ENCODE assay signal across 22 cellular contexts in the genomic region with DNA sequence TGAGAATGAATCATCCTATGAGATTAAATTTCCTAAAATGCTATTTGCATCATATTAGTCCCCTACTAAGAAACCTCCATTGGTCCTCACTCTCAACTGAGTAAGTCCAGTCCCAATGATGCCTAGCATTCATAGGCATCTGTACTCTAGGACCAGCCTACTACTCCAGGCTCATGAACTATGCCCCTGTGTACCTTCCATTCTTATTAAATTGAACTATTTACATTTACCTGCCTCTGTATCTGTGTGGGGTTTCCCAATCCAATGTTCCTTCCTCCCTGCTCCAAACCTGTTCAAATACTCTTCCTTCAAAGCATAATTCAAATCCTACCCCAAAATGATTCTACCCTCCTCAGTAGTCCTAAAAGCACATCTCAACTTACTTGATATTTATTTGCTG. TPM values are rescaled to one million over a fixed set of nuclear protein-coding genes. Genes with fewer than 3 reads are reported as not detected.
DNase-seq lines count a peak whose midpoint lies in the region; ATAC-seq and TF ChIP-seq lines count a peak whose summit lies in the region.
"Had no signal": no experiment of that assay in that cellular context is flagged by ENCODE, and none has a peak within 500 bp of the region (broad histone marks: within the 10 kb centered on the region; RNA-seq: fewer than 3 reads in every experiment).

No MANE protein-coding gene starts in this region.

- no peaks in the 10 kb centered on the region for H3F3A ChIP-seq in DOHH2 (ENCODE audit: control insufficient read depth, insufficient read depth)

- ATAC-seq in activated T-helper 17 cell treated with anti-CD3 and anti-CD28 coated beads, Interleukin-2, amount 50 U/mL, for 72 hours (replicated peaks), result no peak
- ATAC-seq in heart right ventricle, result no peak
- ATAC-seq in sciatic nerve, result no peak
- ATAC-seq: heart left ventricle; left lung; stimulated activated naive CD8-positive, alpha-beta T cell treated with anti-CD3 and anti-CD28 coated beads, Interleukin-15, Interleukin-2, amounts not matched to agents 100 U/mL and 50 U/mL, for 24 hours; T-cell had no signal

- H3K9me2 ChIP-seq in DOHH2 (replicated peaks; ENCODE audit: control insufficient read depth, low read length), result no peaks in the 10 kb centered on the region

- H3K9ac ChIP-seq in BLaER1, result no peak overlapping the region
- H3K9ac ChIP-seq: neural progenitor cell had no signal

- H3K27ac ChIP-seq in BLaER1 (no peak overlapping the region), DOHH2 (ENCODE audit: low read depth, low read length) (no peak overlapping the region), heart right ventricle (no peak overlapping the region)
- H3K27ac ChIP-seq: heart left ventricle, left lung, neural progenitor cell, tibial artery had no signal

- H3K79me2 ChIP-seq in DOHH2 (ENCODE audit: control insufficient read depth, low read length), result peaks cover 85% of the 10 kb centered on the region

- peaks cover 16% of the 10 kb centered on the region for H3K36me3 Mint-ChIP-seq in activated T-helper 17 cell treated with anti-CD3 and anti-CD28 coated beads, Interleukin-2, amount 50 U/mL, for 72 hours (ENCODE audit: low read depth)
- no peaks in the 10 kb centered on the region for H3K36me3 Mint-ChIP-seq in mesothelial cell of epicardium
- H3K36me3 Mint-ChIP-seq in endothelial cell (ENCODE audit: low read depth, unreplicated experiment), result peaks cover 7% of the 10 kb centered on the region

- no peak overlapping the region for H3K4me3 ChIP-seq in BLaER1
- no peak overlapping the region for H3K4me3 ChIP-seq in DOHH2 (ENCODE audit: low read length)
- no peak overlapping the region for H3K4me3 ChIP-seq in heart right ventricle
- H3K4me3 ChIP-seq: heart left ventricle, left lung, neural progenitor cell, tibial artery had no signal

- peak overlapping the region; percentile 87 for H3K4me3 Mint-ChIP-seq in activated T-helper 17 cell treated with anti-CD3 and anti-CD28 coated beads, Interleukin-2, amount 50 U/mL, for 72 hours
- no peak overlapping the region for H3K4me3 Mint-ChIP-seq in mesothelial cell of epicardium
- no peak overlapping the region for H3K4me3 Mint-ChIP-seq in endothelial cell (ENCODE audit: unreplicated experiment)
- H3K4me3 Mint-ChIP-seq: neural progenitor cell had no signal

- DNase-seq in mesothelial cell of epicardium (ENCODE audit: low spot score in 2 of 2, unreplicated experiment in 2 of 2) (no peak), posterior cingulate gyrus (no peak), heart right ventricle (no peak), endothelial cell (ENCODE audit: low spot score) (no peak), sciatic nerve (ENCODE audit: low spot score) (no peak)
- DNase-seq: activated CD4-positive, alpha-beta T cell treated with anti-CD3 and anti-CD28 coated beads, Interleukin-2, amount 50 U/mL, for 1 hour; activated effector memory CD4-positive, alpha-beta T cell treated with Interleukin-2 at 50 U/mL for 16 hours; central memory CD4-positive, alpha-beta T cell; COR-L47; heart left ventricle; left lung; NCI-H1105; NCI-H2029 treated with DMSO at 0.1 percent for 48 hours; SHP77 treated with DMSO at 0.1 percent for 48 hours; stimulated activated CD4-positive, alpha-beta T cell treated with anti-CD3 and anti-CD28 coated beads, Interleukin-4, amount 100 ng/mL, for 1 hour; stimulated activated naive CD8-positive, alpha-beta T cell treated with anti-CD3 and anti-CD28 coated beads, Interleukin-15, Interleukin-2, amounts not matched to agents 100 U/mL and 50 U/mL, for 24 hours; T-cell; tibial artery had no signal

- H3K36me3 ChIP-seq in BLaER1, result no peaks in the 10 kb centered on the region
- peaks cover 22% of the 10 kb centered on the region; the same call in 1 of the 2 replicates for H3K36me3 ChIP-seq in DOHH2 (ENCODE audit: control insufficient read depth, low read length)
- no peaks in the 10 kb centered on the region for H3K36me3 ChIP-seq in heart right ventricle
- H3K36me3 ChIP-seq: heart left ventricle, left lung, neural progenitor cell, tibial artery had no signal

- H3K4me1 ChIP-seq in BLaER1, result peaks cover 27% of the 10 kb centered on the region
- H3K4me1 ChIP-seq in DOHH2 (ENCODE audit: control insufficient read depth, low read length), result peaks cover 36% of the 10 kb centered on the region
- peaks cover 0 to 50% (median 28%) of the 10 kb centered on the region in 9 donors for H3K4me1 ChIP-seq in heart right ventricle

- TF ChIP-seq CTCF in DOHH2 (IDR thresholded peaks at IDR 0.05; ENCODE audit: low read depth, low read length, poor library complexity, severe bottlenecking), result no peak
- TF ChIP-seq CTCF in mesothelial cell of epicardium (IDR thresholded peaks at IDR 0.05; ENCODE audit: unreplicated experiment), result no peak
- no peak for TF ChIP-seq CTCF in heart right ventricle (IDR thresholded peaks at IDR 0.05)
- TF ChIP-seq CTCF in endothelial cell (IDR thresholded peaks at IDR 0.05; ENCODE audit: unreplicated experiment), result no peak

- H3K9me3 ChIP-seq in BLaER1 (no peaks in the 10 kb centered on the region), DOHH2 (ENCODE audit: control insufficient read depth, insufficient read depth, low read length) (no peaks in the 10 kb centered on the region), heart right ventricle (no peaks in the 10 kb centered on the region)
- H3K9me3 ChIP-seq: heart left ventricle, left lung, tibial artery had no signal

- H3K9me3 Mint-ChIP-seq in activated T-helper 17 cell treated with anti-CD3 and anti-CD28 coated beads, Interleukin-2, amount 50 U/mL, for 72 hours, result no peaks in the 10 kb centered on the region
- H3K9me3 Mint-ChIP-seq in mesothelial cell of epicardium (no peaks in the 10 kb centered on the region), endothelial cell (ENCODE audit: unreplicated experiment) (no peaks in the 10 kb centered on the region)
- H3K9me3 Mint-ChIP-seq: neural progenitor cell, T-cell had no signal

- no peaks in the 10 kb centered on the region for H3K27me3 Mint-ChIP-seq in activated T-helper 17 cell treated with anti-CD3 and anti-CD28 coated beads, Interleukin-2, amount 50 U/mL, for 72 hours
- H3K27me3 Mint-ChIP-seq in mesothelial cell of epicardium (ENCODE audit: low read depth), result no peaks in the 10 kb centered on the region
- H3K27me3 Mint-ChIP-seq in endothelial cell (ENCODE audit: unreplicated experiment), result peaks cover 14% of the 10 kb centered on the region
- H3K27me3 Mint-ChIP-seq: T-cell had no signal

- peaks cover 41% of the 10 kb centered on the region for H3K4me1 Mint-ChIP-seq in activated T-helper 17 cell treated with anti-CD3 and anti-CD28 coated beads, Interleukin-2, amount 50 U/mL, for 72 hours
- H3K4me1 Mint-ChIP-seq in mesothelial cell of epicardium (peaks cover 35% of the 10 kb centered on the region), endothelial cell (ENCODE audit: unreplicated experiment) (peaks cover 22% of the 10 kb centered on the region)

- H3K27me3 ChIP-seq in BLaER1 (no peaks in the 10 kb centered on the region), DOHH2 (ENCODE audit: control insufficient read depth, low read length) (no peaks in the 10 kb centered on the region), heart right ventricle (no peaks in the 10 kb centered on the region)
- H3K27me3 ChIP-seq: heart left ventricle, left lung, neural progenitor cell, tibial artery had no signal

- H3K27ac Mint-ChIP-seq in activated T-helper 17 cell treated with anti-CD3 and anti-CD28 coated beads, Interleukin-2, amount 50 U/mL, for 72 hours, result no peak overlapping the region
- H3K27ac Mint-ChIP-seq in mesothelial cell of epicardium (peak overlapping the region; percentile 2), endothelial cell (ENCODE audit: unreplicated experiment) (no peak overlapping the region)
- H3K27ac Mint-ChIP-seq: neural progenitor cell, T-cell had no signal

- H4K20me1 ChIP-seq in BLaER1 (peaks cover 77% of the 10 kb centered on the region), DOHH2 (ENCODE audit: control insufficient read depth, insufficient read depth, low read depth, low read length) (peaks cover 31% of the 10 kb centered on the region)

- intact Hi-C loops in posterior cingulate gyrus (cut with DNase I), result no loop called here
- intact Hi-C loops in heart right ventricle (cut with DNase I), result loop anchor here in 1 of 10 donors (10.0 kb wide), 1 partner anchor 158 kb away; a partner anchor contains a TSS
- intact Hi-C loops in sciatic nerve (cut with DNase I), result no loop called here

- peak overlapping the region; percentile 78 for H3K4me2 ChIP-seq in BLaER1
- H3K4me2 ChIP-seq in DOHH2 (ENCODE audit: low read length), result peak overlapping the region; percentile 15; the same call in 1 of the 2 replicates
- H3K4me2 ChIP-seq: neural progenitor cell had no signal

RNA-seq across cellular contexts. Expression of a gene that starts 3.8 kb away (rescaled TPM):
- 10 to 100 TPM; 44.8 to 74.1 TPM for total RNA-seq in activated T-helper 17 cell treated with anti-CD3 and anti-CD28 coated beads, Interleukin-2, amount 50 U/mL, for 72 hours
- total RNA-seq in mesothelial cell of epicardium (49.5 to 53.7 TPM (median 52.7 TPM) in 3 replicates), heart right ventricle (10 to 100 TPM; 43.6 to 67.3 (median 54.1) TPM), endothelial cell (ENCODE audit: unreplicated experiment) (59.6 TPM), sciatic nerve (32.9 TPM)
- 10 to 100 TPM; 47.7 to 73.9 TPM for polyA plus RNA-seq in heart right ventricle

RNA-seq across cellular contexts. Expression of a gene that starts 32.6 kb away (rescaled TPM):
- 10 to 100 TPM; 50.1 to 66.2 TPM for total RNA-seq in activated T-helper 17 cell treated with anti-CD3 and anti-CD28 coated beads, Interleukin-2, amount 50 U/mL, for 72 hours
- total RNA-seq in mesothelial cell of epicardium (62.6 to 70.6 TPM (median 63.7 TPM) in 3 replicates), heart right ventricle (10 to 100 TPM; 35.1 to 47.7 (median 42.9) TPM), endothelial cell (ENCODE audit: unreplicated experiment) (70.1 TPM), sciatic nerve (45.4 TPM)
- 10 to 100 TPM; 53.5 to 57.8 TPM for polyA plus RNA-seq in heart right ventricle

RNA-seq across cellular contexts. Expression of a gene that starts 56.4 kb away (rescaled TPM):
- total RNA-seq in activated T-helper 17 cell treated with anti-CD3 and anti-CD28 coated beads, Interleukin-2, amount 50 U/mL, for 72 hours, result 10 to 100 TPM; 12.5 to 19.6 TPM
- 33.5 to 35.3 TPM (median 34.3 TPM) in 3 replicates for total RNA-seq in mesothelial cell of epicardium
- total RNA-seq in heart right ventricle, result 10 to 100 TPM in 2 of 10 donors, 1 to 10 TPM in 8; 7.5 to 10.9 (median 9.2) TPM
- polyA plus RNA-seq in heart right ventricle, result 1 to 10 TPM; 2.4 to 4.2 TPM
- total RNA-seq in endothelial cell (ENCODE audit: unreplicated experiment), result 33.8 TPM
- 21.2 TPM for total RNA-seq in sciatic nerve
